Comparison of ENCODE assay signal across 33 cellular contexts in the genomic region with DNA sequence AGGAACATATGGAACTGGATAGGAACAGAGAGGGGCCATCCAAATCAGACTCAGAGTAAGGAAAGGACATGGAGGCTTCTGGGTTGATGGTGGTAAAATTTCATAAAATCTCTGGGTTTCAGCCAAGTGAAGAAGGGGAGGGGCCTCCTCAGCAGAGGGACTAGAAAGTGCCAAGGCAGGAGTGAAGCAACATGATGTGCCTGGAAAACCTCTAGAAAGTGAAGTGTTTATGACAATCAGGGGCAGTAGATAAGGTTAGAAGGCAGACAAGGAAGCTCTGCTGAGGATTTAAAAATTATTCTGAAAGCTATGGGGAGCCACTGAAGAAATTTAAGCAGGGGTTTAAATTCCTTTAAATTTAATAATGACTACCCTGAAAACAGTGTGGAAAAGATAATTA.
"Had no signal": no experiment of that assay in that cellular context is flagged by ENCODE, and none has a peak within 500 bp of the region (broad histone marks: within the 10 kb centered on the region; RNA-seq: fewer than 3 reads in every experiment).

No MANE protein-coding gene starts in this region.

- ATAC-seq: activated CD4-positive, CD25-positive, alpha-beta regulatory T cell treated with anti-CD3 and anti-CD28 coated beads, Interleukin-2, amount 50 U/mL, for 24 hours; body of pancreas; gastroesophageal sphincter; left lung; lower lobe of right lung; mucosa of descending colon; natural killer cell treated with Interleukin-12 subunit alpha and Interleukin-12 subunit beta and Interleukin-15 and Interleukin-18, amount 100 ng/mL, for 72 hours; stimulated activated naive CD8-positive, alpha-beta T cell treated with anti-CD3 and anti-CD28 coated beads, Interleukin-15, amount 100 ng/mL, for 72 hours had no signal

- H3K9me3 ChIP-seq: body of pancreas, esophagus squamous epithelium, right lobe of liver, vagina had no signal

- FAIRE-seq: colon, kidney had no signal

- H3K4me1 ChIP-seq: body of pancreas, esophagus squamous epithelium, gastroesophageal sphincter, left lung, lower lobe of right lung, right lobe of liver, upper lobe of left lung, vagina had no signal

- H3K27me3 Mint-ChIP-seq: activated naive CD8-positive, alpha-beta T cell; natural killer cell treated with Interleukin-12 subunit alpha and Interleukin-12 subunit beta and Interleukin-15 and Interleukin-18, amount 100 ng/mL, for 72 hours; stimulated activated naive CD8-positive, alpha-beta T cell treated with anti-CD3 and anti-CD28 coated beads, Interleukin-15, amount 100 ng/mL, for 72 hours had no signal

- H3K4me3 Mint-ChIP-seq: activated naive CD8-positive, alpha-beta T cell; immature natural killer cell; natural killer cell treated with Interleukin-12 subunit alpha and Interleukin-12 subunit beta and Interleukin-15 and Interleukin-18, amount 100 ng/mL, for 72 hours; stimulated activated naive CD8-positive, alpha-beta T cell treated with anti-CD3 and anti-CD28 coated beads, Interleukin-15, amount 100 ng/mL, for 72 hours; T-helper 1 cell treated with Interleukin-12 subunit alpha and Interleukin-12 subunit beta and Interleukin-4 antibody, amounts not matched to agents 30 μg/mL and 1 μg/mL, for 36 hours had no signal

- H3K4me1 Mint-ChIP-seq: immature natural killer cell; stimulated activated naive CD8-positive, alpha-beta T cell treated with anti-CD3 and anti-CD28 coated beads, Interleukin-15, amount 100 ng/mL, for 72 hours had no signal

- H3K27ac ChIP-seq: body of pancreas, epithelial cell of prostate, esophagus squamous epithelium, gastroesophageal sphincter, left lung, lower lobe of right lung, right lobe of liver, upper lobe of left lung, vagina, WERI-Rb-1 had no signal

- H3K27me3 ChIP-seq: body of pancreas, esophagus squamous epithelium, gastroesophageal sphincter, left lung, right lobe of liver, upper lobe of left lung, vagina had no signal

- H3K36me3 ChIP-seq: esophagus squamous epithelium, gastroesophageal sphincter, left lung, lower lobe of right lung, right lobe of liver, upper lobe of left lung, vagina, WERI-Rb-1 had no signal

- H3K36me3 Mint-ChIP-seq: activated naive CD8-positive, alpha-beta T cell; immature natural killer cell; natural killer cell treated with Interleukin-12 subunit alpha and Interleukin-12 subunit beta and Interleukin-15 and Interleukin-18, amount 100 ng/mL, for 72 hours had no signal

- DNase-seq: activated CD4-positive, alpha-beta T cell treated with anti-CD3 and anti-CD28 coated beads for 48 hours; activated CD4-positive, alpha-beta T cell treated with anti-CD3 and anti-CD28 coated beads, Interleukin-2, amount 50 U/mL, for 48 hours; activated CD8-positive, alpha-beta memory T cell treated with anti-CD3 and anti-CD28 coated beads for 24 hours; activated effector memory CD4-positive, alpha-beta T cell treated with Interleukin-2 at 50 U/mL for 16 hours; activated naive CD4-positive, alpha-beta T cell treated with Interleukin-2 at 50 U/mL for 16 hours; aorta; body of pancreas; dermis blood vessel endothelial cell; effector CD4-positive, alpha-beta T cell; esophagus squamous epithelium; head of caudate nucleus; hypothalamus; immature natural killer cell; kidney; left lung; lower lobe of right lung; mucosa of descending colon; right lobe of liver; stimulated activated CD4-positive, alpha-beta T cell treated with anti-CD3 and anti-CD28 coated beads, Interleukin-12 subunit alpha, Interleukin-12 subunit beta, amount 100 ng/mL, for 4 hours; stimulated activated CD4-positive, alpha-beta T cell treated with anti-CD3 and anti-CD28 coated beads, Interleukin-4, amount 100 ng/mL, for 1 hour; stimulated activated naive CD8-positive, alpha-beta T cell treated with anti-CD3 and anti-CD28 coated beads, Interleukin-15, amount 100 ng/mL, for 72 hours; substantia nigra; T-helper 9 cell; WERI-Rb-1 had no signal

- H3K4me3 ChIP-seq: body of pancreas, esophagus squamous epithelium, gastroesophageal sphincter, left lung, lower lobe of right lung, mucosa of descending colon, right lobe of liver, upper lobe of left lung, vagina had no signal

- H3K27ac Mint-ChIP-seq: activated naive CD8-positive, alpha-beta T cell; immature natural killer cell; natural killer cell treated with Interleukin-12 subunit alpha and Interleukin-12 subunit beta and Interleukin-15 and Interleukin-18, amount 100 ng/mL, for 72 hours; stimulated activated naive CD8-positive, alpha-beta T cell treated with anti-CD3 and anti-CD28 coated beads, Interleukin-15, amount 100 ng/mL, for 72 hours; T-helper 1 cell treated with Interleukin-12 subunit alpha and Interleukin-12 subunit beta and Interleukin-4 antibody, amounts not matched to agents 30 μg/mL and 1 μg/mL, for 36 hours had no signal
